Comparison of ENCODE assay signal across 8 cellular contexts in the genomic region with DNA sequence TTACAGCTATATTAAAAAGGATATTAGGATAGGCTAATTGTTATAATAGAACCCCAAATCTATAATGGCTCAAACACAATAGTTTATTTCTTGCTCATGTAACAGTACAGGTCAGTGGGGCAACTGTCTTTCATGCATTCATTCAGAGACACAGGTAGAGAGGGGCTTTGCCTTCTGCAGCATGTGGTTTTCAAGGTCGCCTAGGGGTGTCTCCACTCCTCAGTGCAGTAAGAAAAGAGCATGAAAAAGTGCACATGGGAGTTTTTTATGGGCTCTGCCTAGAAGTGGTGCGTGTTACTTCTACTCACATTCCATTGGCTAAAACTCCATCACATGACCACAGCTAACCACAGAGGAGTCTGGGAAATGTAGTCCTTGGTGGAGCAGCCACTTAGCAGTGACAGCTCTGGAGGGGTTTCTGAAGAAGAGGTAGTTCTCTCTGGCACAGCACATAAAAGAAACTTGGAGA. TPM values are rescaled to one million over a fixed set of nuclear protein-coding genes. Genes with fewer than 3 reads are reported as not detected.
DNase-seq lines count a peak whose midpoint lies in the region; ATAC-seq lines count a peak whose summit lies in the region.

No MANE protein-coding gene starts in this region.

- WGBS in mesodermal cell (ENCODE audit: insufficient coverage in 2 of 2), 2 experiments: 40% methylated on average over 1 of the region's 2 CpGs; no CpG with 5 or more reads in 1 of the 2 experiments

- H3K4me3 ChIP-seq in mesodermal cell (ENCODE audit: extremely low read depth, insufficient read depth, low read length, poor library complexity, severe bottlenecking): no peak overlapping the region

- no peaks in the 10 kb centered on the region for H3K9me3 ChIP-seq in mesodermal cell (ENCODE audit: control insufficient read depth, low read length)

- peaks cover 44% of the 10 kb centered on the region for H3K4me1 ChIP-seq in mesodermal cell (ENCODE audit: control insufficient read depth, insufficient read depth, low read length, poor library complexity, severe bottlenecking)

- H3K27ac ChIP-seq in mesodermal cell (ENCODE audit: low read depth, low read length, severe bottlenecking): peak overlapping the region; percentile 100

- H3K36me3 ChIP-seq in mesodermal cell (ENCODE audit: control insufficient read depth, insufficient read depth, low read length): peaks cover 37% of the 10 kb centered on the region

- DNase-seq in Ammon's horn (ENCODE audit: low spot score) (peak; percentile 91), NCI-H446 treated with DMSO at 0.1 percent for 48 hours (lab: John Stamatoyannopoulos, UW) (peak; percentile 59)
- DNase-seq in activated CD4-positive, alpha-beta T cell treated with anti-CD3 and anti-CD28 coated beads for 48 hours: peak; percentile 61
- peak; percentile 60 for DNase-seq in effector CD4-positive, alpha-beta T cell
- peak; percentile 18 to 44 for DNase-seq in stimulated activated CD8-positive, alpha-beta memory T cell treated with anti-CD3 and anti-CD28 coated beads, Interleukin-7, amount 100 ng/mL, for 4 hours (ENCODE audit: low read depth in 2 of 2)

- ATAC-seq in GM18867 (IDR thresholded peaks at IDR 0.05; ENCODE audit: unreplicated experiment) (peak; percentile 71), HG03066 (IDR thresholded peaks at IDR 0.05; ENCODE audit: low read depth, unreplicated experiment) (peak; percentile 82)

RNA-seq across cellular contexts. Expression of a gene that starts 1.8 kb away (rescaled TPM):
- 37.0 TPM for polyA plus RNA-seq in mesodermal cell (2013, experiment 1 of 2)
- polyA plus RNA-seq in mesodermal cell (2013, experiment 2 of 2): 34.1 TPM

Comparison
In these comparisons a context has a peak if more than half of its experiments do, and no peak if none do; other contexts are left out.
1. DNase-seq: peak in every context shown above with its lines; median percentile 91 in Ammon's horn; 61 in activated CD4-positive, alpha-beta T cell treated with anti-CD3 and anti-CD28 coated beads for 48 hours; 60 in effector CD4-positive, alpha-beta T cell; 59 in NCI-H446 treated with DMSO at 0.1 percent for 48 hours; 31 in stimulated activated CD8-positive, alpha-beta memory T cell treated with anti-CD3 and anti-CD28 coated beads, Interleukin-7, amount 100 ng/mL, for 4 hours.